14 cellular contexts compared by ENCODE assay signal in the genomic region with DNA sequence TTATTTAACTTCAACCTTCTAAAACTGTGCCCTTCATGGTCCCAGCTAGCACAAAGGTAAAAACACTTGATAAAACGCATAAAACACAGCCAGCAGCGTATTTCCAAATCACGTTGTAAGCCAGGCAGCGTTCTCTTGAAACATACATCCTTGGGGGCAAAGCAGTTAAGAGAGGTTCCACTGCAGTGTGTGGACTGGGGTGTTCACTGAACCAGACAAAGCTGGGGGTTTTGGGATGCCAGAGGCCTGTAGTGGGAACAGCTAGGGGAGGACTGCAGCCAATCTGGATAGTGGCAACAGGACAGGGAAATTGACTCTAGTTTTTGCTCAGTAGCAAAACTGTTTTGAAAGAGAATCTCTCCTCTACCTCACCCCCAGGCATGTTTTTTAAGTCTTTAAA. TPM values are rescaled to one million over a fixed set of nuclear protein-coding genes. Genes with fewer than 3 reads are reported as not detected.
A peak's percentile ranks its signal among the peaks of the same experiment; 100 is the strongest.
DNase-seq lines count a peak whose midpoint lies in the region; ATAC-seq, FAIRE-seq and TF ChIP-seq lines count a peak whose summit lies in the region.
"Had no signal": no experiment of that assay in that cellular context is flagged by ENCODE, and none has a peak within 500 bp of the region (broad histone marks: within the 10 kb centered on the region; RNA-seq: fewer than 3 reads in every experiment).

No MANE protein-coding gene starts in this region.

- CTCF ChIA-PET in OCI-LY7 (lab: Charles Lee; ENCODE audit: unreplicated experiment): no interaction called here
- CTCF ChIA-PET in K562 (lab: Yijun Ruan, JAX; ENCODE audit: low intra/inter-chr PET ratio): no interaction called here

- H3K4me3 ChIP-seq in OCI-LY7 (ENCODE audit: low read depth, low read length, poor library complexity, severe bottlenecking): no peak overlapping the region
- H3K4me3 ChIP-seq in K562: no peak overlapping the region
- H3K4me3 ChIP-seq: tibial nerve had no signal

- H3K27me3 Mint-ChIP-seq in activated CD4-positive, alpha-beta T cell treated with anti-CD3 and anti-CD28 coated beads, Interleukin-2, amount 10 ng/mL, durations not matched to agents 24 days and 14 days: no peaks in the 10 kb centered on the region

- peak; percentile 37; the same call in 2 of the 3 replicates for ATAC-seq in K562
- ATAC-seq in stimulated activated effector memory CD8-positive, alpha-beta T cell treated with anti-CD3 and anti-CD28 coated beads, Interleukin-12 subunit alpha, Interleukin-12 subunit beta, amount 100 ng/mL, for 72 hours: no peak
- ATAC-seq in GM19452 (IDR thresholded peaks at IDR 0.05; ENCODE audit: unreplicated experiment): no peak

- peak overlapping the region; percentile 47; the same call in 1 of the 2 replicates for H2AFZ ChIP-seq in OCI-LY7 (ENCODE audit: low read length)
- no peak overlapping the region for H2AFZ ChIP-seq in K562 (ENCODE audit: low read depth, low read length)

- no peak for TF ChIP-seq POLR2A in K562 (conservative IDR thresholded peaks at IDR 0.05)

- intact Hi-C loops in activated CD4-positive, alpha-beta T cell treated with anti-CD3 and anti-CD28 coated beads, Interleukin-2, amount 10 ng/mL, durations not matched to agents 24 days and 14 days (cut with micrococcal nuclease): no loop called here
- intact Hi-C loops in OCI-LY7 (cut with micrococcal nuclease; ENCODE audit: unreplicated experiment): no loop called here
- intact Hi-C loops in K562 (cut with micrococcal nuclease): loop anchor here (5.0 kb wide), 1 partner anchor 40 kb away; no protein-coding TSS in a partner anchor

- POLR2A ChIA-PET in OCI-LY7 (lab: Charles Lee): interaction anchor here (1.2 to 1.3 kb wide), 4 partner anchors 17 to 80 kb away, joined by 3 to 5 read pairs (median 4); no protein-coding TSS in a partner anchor
- POLR2A ChIA-PET in K562 (lab: Yijun Ruan, JAX): interaction anchor here (1.0 to 4.0 kb wide), 4 partner anchors 11 to 261 kb away, joined by 3 to 30 read pairs (median 4); no protein-coding TSS in a partner anchor

- no TSS peak for BruUV-seq in OCI-LY7 (replicated peaks; lab: Mats Ljungman, UMichigan)
- no TSS peak for BruUV-seq in K562 (replicated peaks; lab: Mats Ljungman, UMichigan)

- H3K9me3 ChIP-seq in OCI-LY7 (ENCODE audit: low read length) (no peaks in the 10 kb centered on the region), K562 (replicated peaks; ENCODE audit: control insufficient read depth, insufficient read depth, low read depth, low read length) (no peaks in the 10 kb centered on the region)
- H3K9me3 ChIP-seq: tibial nerve had no signal

- H3K4me3 Mint-ChIP-seq in activated CD4-positive, alpha-beta T cell treated with anti-CD3 and anti-CD28 coated beads, Interleukin-2, amount 10 ng/mL, durations not matched to agents 24 days and 14 days: peak overlapping the region; percentile 47
- peak overlapping the region; percentile 83 for H3K4me3 Mint-ChIP-seq in stimulated activated effector memory CD8-positive, alpha-beta T cell treated with anti-CD3 and anti-CD28 coated beads, Interleukin-12 subunit alpha, Interleukin-12 subunit beta, amount 100 ng/mL, for 72 hours
- H3K4me3 Mint-ChIP-seq: nephron had no signal

- H3K27ac ChIP-seq in OCI-LY7 (ENCODE audit: low read depth, low read length, poor library complexity, severe bottlenecking) (no peak overlapping the region), K562 (ENCODE audit: extremely low read depth, low read depth, low read length) (no peak overlapping the region)

- 81% methylated on average over 4 of the region's 4 CpGs for WGBS in K562 (ENCODE audit: insufficient coverage, low coverage, missing lambda C conversion rate)

- H3K4me1 Mint-ChIP-seq in activated CD4-positive, alpha-beta T cell treated with anti-CD3 and anti-CD28 coated beads, Interleukin-2, amount 10 ng/mL, durations not matched to agents 24 days and 14 days: peaks cover 57% of the 10 kb centered on the region
- peaks cover 65% of the 10 kb centered on the region for H3K4me1 Mint-ChIP-seq in stimulated activated effector memory CD8-positive, alpha-beta T cell treated with anti-CD3 and anti-CD28 coated beads, Interleukin-12 subunit alpha, Interleukin-12 subunit beta, amount 100 ng/mL, for 72 hours

- no peaks in the 10 kb centered on the region for H3K9me2 ChIP-seq in OCI-LY7 (ENCODE audit: insufficient read depth, low read length)

- H3K36me3 Mint-ChIP-seq in activated CD4-positive, alpha-beta T cell treated with anti-CD3 and anti-CD28 coated beads, Interleukin-2, amount 10 ng/mL, durations not matched to agents 24 days and 14 days (ENCODE audit: low read depth): peaks cover 34% of the 10 kb centered on the region
- H3K36me3 Mint-ChIP-seq in stimulated activated effector memory CD8-positive, alpha-beta T cell treated with anti-CD3 and anti-CD28 coated beads, Interleukin-12 subunit alpha, Interleukin-12 subunit beta, amount 100 ng/mL, for 72 hours: peaks cover 71% of the 10 kb centered on the region

- H3K4me2 ChIP-seq in OCI-LY7 (ENCODE audit: low read length) (0 out of 2 replicates have a peak overlapping the region, but pooled peaks have one; percentile 1), K562 (ENCODE audit: insufficient read depth, low read length) (no peak overlapping the region)

- peak overlapping the region; percentile 86 for H3K27ac Mint-ChIP-seq in activated CD4-positive, alpha-beta T cell treated with anti-CD3 and anti-CD28 coated beads, Interleukin-2, amount 10 ng/mL, durations not matched to agents 24 days and 14 days
- H3K27ac Mint-ChIP-seq in stimulated activated effector memory CD8-positive, alpha-beta T cell treated with anti-CD3 and anti-CD28 coated beads, Interleukin-12 subunit alpha, Interleukin-12 subunit beta, amount 100 ng/mL, for 72 hours: peak overlapping the region; percentile 96

- no peaks in the 10 kb centered on the region for H3K79me2 ChIP-seq in OCI-LY7 (ENCODE audit: insufficient read depth, low read depth, low read length)
- H3K79me2 ChIP-seq in K562 (ENCODE audit: control insufficient read depth, insufficient read depth, low read length): peaks cover 13% of the 10 kb centered on the region

- DNase-seq in activated CD4-positive, alpha-beta T cell treated with anti-CD3 and anti-CD28 coated beads, Interleukin-2, amount 10 ng/mL, durations not matched to agents 24 days and 14 days: peak; percentile 67
- DNase-seq in activated CD4-positive, alpha-beta T cell treated with anti-CD3 and anti-CD28 coated beads for 48 hours: no peak
- no peak for DNase-seq in OCI-LY7 (ENCODE audit: low spot score)
- no peak for DNase-seq in K562 (ENCODE audit: extremely low read depth in 1 of 4, low spot score in 3 of 4)
- no peak for DNase-seq in stimulated activated effector memory CD8-positive, alpha-beta T cell treated with anti-CD3 and anti-CD28 coated beads, Interleukin-12 subunit alpha, Interleukin-12 subunit beta, amount 100 ng/mL, for 72 hours (ENCODE audit: low spot score in 2 of 2)
- no peak for DNase-seq in amygdala (lab: John Stamatoyannopoulos, UW)
- DNase-seq in dermis blood vessel endothelial cell: no peak
- DNase-seq: glutamatergic neuron, left cardiac atrium, NCI-H1930, NCI-H69 had no signal

- H3K9me1 ChIP-seq in K562 (ENCODE audit: control insufficient read depth, insufficient read depth, low read length): no peaks in the 10 kb centered on the region

- no peaks in the 10 kb centered on the region for H4K20me1 ChIP-seq in OCI-LY7 (ENCODE audit: insufficient read depth, low read length)
- H4K20me1 ChIP-seq in K562 (replicated peaks; ENCODE audit: control insufficient read depth, insufficient read depth, low read length): no peaks in the 10 kb centered on the region

- H3K36me3 ChIP-seq in OCI-LY7 (ENCODE audit: insufficient read depth, low read length): no peaks in the 10 kb centered on the region
- H3K36me3 ChIP-seq in K562 (ENCODE audit: control insufficient read depth, insufficient read depth, low read length): no peaks in the 10 kb centered on the region
- H3K36me3 ChIP-seq: tibial nerve had no signal

- H3K4me1 ChIP-seq in OCI-LY7 (ENCODE audit: insufficient read depth, low read length, poor library complexity, severe bottlenecking) (peaks cover 21% of the 10 kb centered on the region), K562 (replicated peaks in 1 of 2; ENCODE audit: control insufficient read depth in 2 of 2, insufficient read depth in 2 of 2, low read length in 2 of 2) (peaks cover 0 to 11% of the 10 kb centered on the region in 2 experiments; a peak in 1 of 5 replicates)

- peaks cover 5% of the 10 kb centered on the region for H3K9me3 Mint-ChIP-seq in activated CD4-positive, alpha-beta T cell treated with anti-CD3 and anti-CD28 coated beads, Interleukin-2, amount 10 ng/mL, durations not matched to agents 24 days and 14 days
- no peaks in the 10 kb centered on the region for H3K9me3 Mint-ChIP-seq in stimulated activated effector memory CD8-positive, alpha-beta T cell treated with anti-CD3 and anti-CD28 coated beads, Interleukin-12 subunit alpha, Interleukin-12 subunit beta, amount 100 ng/mL, for 72 hours

- no peak overlapping the region for H3K9ac ChIP-seq in K562 (ENCODE audit: insufficient read depth in 1 of 2, low read depth in 2 of 2, low read length in 2 of 2)

- no peak for TF ChIP-seq CTCF in OCI-LY7 (conservative IDR thresholded peaks at IDR 0.05; ENCODE audit: low read length)
- TF ChIP-seq CTCF in K562 (IDR thresholded peaks at IDR 0.05 in 2 of 3, conservative IDR thresholded peaks at IDR 0.05 in 1 of 3; ENCODE audit: insufficient read depth in 2 of 3, low read depth in 1 of 3, low read length in 3 of 3): no peak

- no peak for FAIRE-seq in K562 (lab: Jason Lieb, UNC)

- TF ChIP-seq RAD21 in K562 (CRISPR knock-in tag; conservative IDR thresholded peaks at IDR 0.05 in 1 of 2, IDR thresholded peaks at IDR 0.05 in 1 of 2): no peak

- no peak for TF ChIP-seq EP300 in K562 (IDR thresholded peaks at IDR 0.05; ENCODE audit: low read length)

- in situ Hi-C loops in K562 (cut with MboI): no loop called here

- H3K27me3 ChIP-seq in K562 (ENCODE audit: control insufficient read depth in 2 of 2, insufficient read depth in 2 of 2, low read length in 2 of 2): no peaks in the 10 kb centered on the region
- H3K27me3 ChIP-seq: tibial nerve had no signal

RNA-seq across cellular contexts. Expression of gene ATP5PO, which starts 21.5 kb away (rescaled TPM):
- total RNA-seq in activated CD4-positive, alpha-beta T cell treated with anti-CD3 and anti-CD28 coated beads, Interleukin-2, amount 10 ng/mL, durations not matched to agents 24 days and 14 days: 172 and 194 TPM in 2 replicates
- total RNA-seq in OCI-LY7 (2014; rRNA removed; shearing (Covaris generic)): 180 and 210 TPM in 2 replicates
- total RNA-seq in OCI-LY7 (2022) (206 and 227 TPM in 2 replicates), K562 (2014; rRNA removed) (331 and 367 TPM in 2 replicates), K562 (2014; rRNA removed; fragmentation: Illumina TruSeq; extraction: Trizol) (629 and 685 TPM in 2 replicates), K562 (2015; rRNA removed; fragmentation: Illumina TruSeq; extraction: Trizol) (525 and 540 TPM in 2 replicates), K562 (2021) (509 and 580 TPM in 2 replicates), dermis blood vessel endothelial cell (125 and 193 TPM in 2 replicates)
- total RNA-seq in K562 (2011; cell fraction: chromatin; rRNA removed; ENCODE audit: low replicate concordance): 87.2 and 88.1 TPM in 2 replicates
- total RNA-seq in K562 (2011; cell fraction: nucleolus; rRNA removed): 116 and 117 TPM in 2 replicates
- 142 and 177 TPM in 2 replicates for total RNA-seq in K562 (2011; cell fraction: nucleoplasm; rRNA removed)
- polyA plus RNA-seq in K562 (2011; rRNA removed) (907 and 1,058 TPM in 2 replicates), K562 (2014; fragmentation: Illumina TruSeq; extraction: Trizol) (919 and 926 TPM in 2 replicates), K562 (2014; fragmentation: Nextera tagmentation; extraction: Ambion mirVana) (1,000 to 10,000 TPM; 2,628 to 2,722 TPM), K562 (2014; rRNA removed) (749 and 808 TPM in 2 replicates)
- 395 and 662 TPM in 2 replicates for polyA plus RNA-seq in K562 (2011; cell fraction: cytosol; rRNA removed)
- polyA plus RNA-seq in K562 (2011; cell fraction: nucleus; rRNA removed): 197 and 359 TPM in 2 replicates
- 622 and 679 TPM in 2 replicates for polyA plus RNA-seq in K562 (2012)
- 421 and 488 TPM in 2 replicates for polyA minus RNA-seq in K562 (2011; rRNA and poly(A)+ RNA removed)
- 112 and 139 TPM in 2 replicates for polyA minus RNA-seq in K562 (2011; cell fraction: cytosol; rRNA and poly(A)+ RNA removed)
- polyA minus RNA-seq in K562 (2011; cell fraction: nucleus; rRNA and poly(A)+ RNA removed): 67.7 and 113 TPM in 2 replicates
